Comparison of ENCODE assay signal across 8 cellular contexts in the genomic region with DNA sequence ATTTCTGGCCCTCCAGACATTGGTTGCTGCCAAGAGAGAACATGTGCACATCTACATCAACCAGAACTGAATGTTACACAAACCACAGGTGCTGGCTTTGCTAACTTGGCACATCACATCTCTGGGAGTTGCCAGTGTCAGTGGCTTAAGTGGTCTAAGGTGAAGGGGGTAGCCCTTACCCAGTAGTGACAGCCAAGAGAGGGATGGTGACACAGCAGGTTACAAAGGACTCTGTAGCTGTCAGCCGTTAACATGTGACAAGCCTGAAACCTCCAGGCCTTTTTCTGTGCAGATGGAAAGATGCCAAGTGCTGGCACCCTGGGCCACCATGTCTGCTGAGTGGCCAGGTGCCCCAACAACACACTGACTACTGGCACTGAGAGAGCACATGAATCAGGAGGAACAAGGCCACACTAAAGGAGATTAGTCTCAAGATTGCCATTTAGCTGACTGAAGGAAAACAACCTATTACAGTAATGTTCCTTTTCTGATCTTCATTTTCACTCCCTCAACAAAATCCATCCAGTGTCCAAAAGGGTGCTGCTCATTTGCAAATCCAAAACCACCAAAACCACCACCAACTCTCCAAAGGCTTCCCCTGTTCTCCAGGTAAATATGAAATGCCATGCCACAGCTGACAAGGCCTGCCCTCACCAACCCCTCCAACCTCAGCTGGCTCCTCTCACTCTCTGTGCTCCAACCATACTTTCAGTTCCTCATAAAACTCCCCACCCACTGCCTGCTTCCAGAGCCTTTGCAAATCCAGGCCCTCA. TPM values are rescaled to one million over a fixed set of nuclear protein-coding genes. Genes with fewer than 3 reads are reported as not detected.
DNase-seq lines count a peak whose midpoint lies in the region; ATAC-seq and TF ChIP-seq lines count a peak whose summit lies in the region.

No MANE protein-coding gene starts in this region.

- peak overlapping the region; percentile 6 for H3K18ac ChIP-seq in neuronal stem cell (ENCODE audit: low read length)

- H3K14ac ChIP-seq in neuronal stem cell (ENCODE audit: low read length): no peak overlapping the region

- no peak overlapping the region for H2BK15ac ChIP-seq in neuronal stem cell (ENCODE audit: low read length)

- H2AK5ac ChIP-seq in neuronal stem cell (ENCODE audit: low read depth, low read length): no peak overlapping the region

- no peak overlapping the region for H4K8ac ChIP-seq in neuronal stem cell (ENCODE audit: low read depth, low read length)

- H3K9me3 ChIP-seq in neuronal stem cell (replicated peaks in 1 of 2; ENCODE audit: control insufficient read depth in 2 of 2, insufficient read depth in 1 of 2, low read depth in 1 of 2, low read length in 2 of 2): peaks cover 0 to under 1% of the 10 kb centered on the region in 2 donors

- H3K23ac ChIP-seq in neuronal stem cell (ENCODE audit: low read depth, low read length, poor library complexity): no peak overlapping the region

- H3K79me1 ChIP-seq in neuronal stem cell (ENCODE audit: low read depth, low read length): no peaks in the 10 kb centered on the region

- H3K4me3 ChIP-seq in NB4 (ENCODE audit: low read depth, low read length) (no peak overlapping the region), neuronal stem cell (ENCODE audit: low read length in 2 of 2) (no peak overlapping the region)

- no peaks in the 10 kb centered on the region for H3K27me3 ChIP-seq in neuronal stem cell (ENCODE audit: control insufficient read depth in 3 of 3, insufficient read depth in 3 of 3, low read depth in 1 of 3, low read length in 3 of 3)

- no peak overlapping the region for H3K9ac ChIP-seq in neuronal stem cell (ENCODE audit: low read depth, low read length, poor library complexity)

- peak overlapping the region; percentile 14 for H2BK12ac ChIP-seq in neuronal stem cell (ENCODE audit: low read length)

- H3K4ac ChIP-seq in neuronal stem cell (ENCODE audit: low read length): no peak overlapping the region

- TF ChIP-seq CTCF in NB4 (IDR thresholded peaks at IDR 0.05; ENCODE audit: low read depth, low read length): no peak

- H3K4me2 ChIP-seq in neuronal stem cell (ENCODE audit: insufficient read depth, low read length, poor library complexity, severe bottlenecking): no peak overlapping the region

- H4K91ac ChIP-seq in neuronal stem cell (ENCODE audit: low read depth, low read length, poor library complexity): no peak overlapping the region

- WGBS in neuronal stem cell (ENCODE audit: extremely low coverage in 2 of 2, insufficient read length in 2 of 2, insufficient replicate concordance in 1 of 2), 2 donors: no CpG with 5 or more reads among the region's 1 CpG

- no peak for ATAC-seq in HG03159 (IDR thresholded peaks at IDR 0.05; ENCODE audit: unreplicated experiment)

- H3K36me3 ChIP-seq in neuronal stem cell (replicated peaks in 1 of 2; ENCODE audit: control insufficient read depth in 2 of 2, insufficient read depth in 2 of 2, low read length in 2 of 2): no peaks in the 10 kb centered on the region

- H3K4me1 ChIP-seq in neuronal stem cell (ENCODE audit: control insufficient read depth in 2 of 2, insufficient read depth in 1 of 2, low read depth in 1 of 2, low read length in 2 of 2): peaks cover 22 to 35% of the 10 kb centered on the region in 2 donors

- DNase-seq in DMS53 (lab: John Stamatoyannopoulos, UW): peak; percentile 11
- no peak for DNase-seq in DMS53 treated with DMSO at 0.1 percent for 48 hours (lab: John Stamatoyannopoulos, UW; ENCODE audit: unreplicated experiment)
- peak; percentile 32 for DNase-seq in NB4 (ENCODE audit: low read depth)
- peak; percentile 87 for DNase-seq in cerebellum (ENCODE audit: low spot score)
- no peak for DNase-seq in neuronal stem cell (ENCODE audit: low spot score)
- no peak for DNase-seq in activated CD8-positive, alpha-beta memory T cell treated with anti-CD3 and anti-CD28 coated beads for 24 hours
- no peak for DNase-seq in SW480 (ENCODE audit: low spot score)

- peak overlapping the region; percentile 72 for H2AFZ ChIP-seq in neuronal stem cell (ENCODE audit: low read length)

- TF ChIP-seq POLR2A in NB4 (IDR thresholded peaks at IDR 0.05; ENCODE audit: extremely low read depth, insufficient read length): no peak

- H2BK5ac ChIP-seq in neuronal stem cell (ENCODE audit: low read length): no peak overlapping the region

- no peak overlapping the region for H3K27ac ChIP-seq in neuronal stem cell (replicated peaks; ENCODE audit: low read length)

- H2BK120ac ChIP-seq in neuronal stem cell (ENCODE audit: low read depth, low read length): peak overlapping the region; percentile 10

RNA-seq across cellular contexts. Expression of gene SIL1, which starts 20.2 kb away (rescaled TPM):
- total RNA-seq in cerebellum: 15.2 TPM
- 7.3 TPM for polyA plus RNA-seq in neuronal stem cell (2013, experiment 1 of 2)
- polyA plus RNA-seq in neuronal stem cell (2013, experiment 2 of 2): 6.5 TPM

Comparison
In these comparisons a context has a peak if more than half of its experiments do, and no peak if none do; other contexts are left out.
1. DNase-seq: peak in DMS53 (single experiment), NB4 (single experiment) and cerebellum (single experiment); none in DMS53 treated with DMSO at 0.1 percent for 48 hours (single experiment), neuronal stem cell (single experiment), activated CD8-positive, alpha-beta memory T cell treated with anti-CD3 and anti-CD28 coated beads for 24 hours (single experiment) and SW480 (single experiment).